ENCODE assay signal across 33 cellular contexts in the genomic region with DNA sequence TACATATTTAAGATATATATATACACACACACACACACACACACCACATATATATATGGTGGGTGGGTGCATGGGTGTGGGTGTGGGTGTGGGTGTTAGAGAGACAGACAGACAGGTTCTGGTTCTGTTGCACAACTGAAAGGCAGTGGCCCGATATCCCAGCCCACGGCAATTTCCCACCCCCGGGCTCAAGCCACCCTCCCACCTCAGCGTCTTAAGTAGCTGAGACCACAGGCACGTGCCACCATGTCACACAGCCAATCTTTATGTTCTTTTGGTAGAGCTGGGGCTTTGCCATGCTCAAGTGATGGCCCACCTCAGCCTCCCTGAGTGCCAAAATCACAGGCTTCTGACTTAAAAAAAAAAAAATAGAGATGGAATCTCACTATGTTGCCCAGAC.
DNase-seq lines count a peak whose midpoint lies in the region; ATAC-seq, FAIRE-seq and TF ChIP-seq lines count a peak whose summit lies in the region.
"Had no signal": no experiment of that assay in that cellular context is flagged by ENCODE, and none has a peak within 500 bp of the region (broad histone marks: within the 10 kb centered on the region; RNA-seq: fewer than 3 reads in every experiment).

No MANE protein-coding gene starts in this region.

- no peak overlapping the region for H3K27ac ChIP-seq in heart right ventricle
- no peak overlapping the region for H3K27ac ChIP-seq in kidney (ENCODE audit: low read depth in 2 of 2, low read length in 2 of 2)
- no peak overlapping the region for H3K27ac ChIP-seq in spleen
- H3K27ac ChIP-seq: 22Rv1; A549; BLaER1; BLaER1 treated with 17β-estradiol and CSF1 and Interleukin-3, amounts not matched to agents 10 nM and 100 nM; C4-2B had no signal

- no peak for FAIRE-seq in kidney (lab: Jason Lieb, UNC)
- FAIRE-seq: A204.1, A549, D721Med had no signal

- TF ChIP-seq CTCF in heart right ventricle (IDR thresholded peaks at IDR 0.05) (no peak), kidney (IDR thresholded peaks at IDR 0.05; ENCODE audit: borderline replicate concordance, extremely low read depth, insufficient read depth) (no peak), spleen (IDR thresholded peaks at IDR 0.05 in 8 of 11, conservative IDR thresholded peaks at IDR 0.05 in 3 of 11) (no peak)

- no peak for TF ChIP-seq POLR2A in spleen (IDR thresholded peaks at IDR 0.05)

- no peak overlapping the region for H3K9ac ChIP-seq in kidney (ENCODE audit: low read length in 2 of 2)
- H3K9ac ChIP-seq: BLaER1; BLaER1 treated with 17β-estradiol and CSF1 and Interleukin-3, amounts not matched to agents 10 nM and 100 nM had no signal

- peak; percentile 33 for DNase-seq in Right ventricle myocardium inferior (ENCODE audit: missing footprints)
- no peak for DNase-seq in heart right ventricle
- DNase-seq in kidney, result peak; percentile 39
- DNase-seq in spleen, result peak; percentile 42
- DNase-seq in UCSD-AML1 (lab: John Stamatoyannopoulos, UW; ENCODE audit: unreplicated experiment), result no peak
- DNase-seq in activated CD4-positive, alpha-beta T cell treated with anti-CD3 and anti-CD28 coated beads for 4 hours, result no peak
- DNase-seq: 8988T; ACHN; AML-193; BE2C; C1 segment of cervical spinal cord; Caco-2; Calu3; CD4-positive, alpha-beta memory T cell; CD4-positive, alpha-beta T cell; CD4-positive, CD25-positive, alpha-beta regulatory T cell; CD8-positive, alpha-beta memory T cell; CD8-positive, alpha-beta T cell; COR-L47; DMS 273 treated with DMSO at 0.1 percent for 48 hours; DMS153; DMS53; DMS79; DMS79 treated with DMSO at 0.1 percent for 48 hours; DND-41; EL had no signal

- H3K9me3 ChIP-seq in heart right ventricle (peaks cover 0 to 8% (median 0%) of the 10 kb centered on the region in 11 donors), kidney (ENCODE audit: control insufficient read depth in 1 of 2, low read length in 2 of 2) (no peaks in the 10 kb centered on the region), spleen (peaks cover 0 to 6% (median 2%) of the 10 kb centered on the region in 8 donors)
- H3K9me3 ChIP-seq: A549; BE2C; BLaER1; BLaER1 treated with 17β-estradiol and CSF1 and Interleukin-3, amounts not matched to agents 10 nM and 100 nM; Caco-2 had no signal

- H3K4me1 ChIP-seq in heart right ventricle, result no peaks in the 10 kb centered on the region
- H3K4me1 ChIP-seq in kidney (ENCODE audit: control insufficient read depth in 1 of 2, insufficient read depth in 1 of 2, low read depth in 1 of 2, low read length in 2 of 2), result no peaks in the 10 kb centered on the region
- no peaks in the 10 kb centered on the region for H3K4me1 ChIP-seq in spleen
- H3K4me1 ChIP-seq: A549; BE2C; BLaER1; BLaER1 treated with 17β-estradiol and CSF1 and Interleukin-3, amounts not matched to agents 10 nM and 100 nM had no signal

- intact Hi-C loops in Right ventricle myocardium inferior (cut with DNase I), result no loop called here
- intact Hi-C loops in heart right ventricle (cut with DNase I), result no loop called here
- intact Hi-C loops in kidney (cut with DNase I), result no loop called here
- intact Hi-C loops in spleen (cut with DNase I; ENCODE audit: low total_unique reads), result no loop called here

- H3K27me3 ChIP-seq in heart right ventricle (no peaks in the 10 kb centered on the region), spleen (replicated peaks in 1 of 7) (no peaks in the 10 kb centered on the region)
- H3K27me3 ChIP-seq: BE2C; BLaER1; BLaER1 treated with 17β-estradiol and CSF1 and Interleukin-3, amounts not matched to agents 10 nM and 100 nM had no signal

- 86 to 95% methylated on average over 5 of the region's 5 CpGs for WGBS in heart right ventricle, 2 donors
- 86 to 94% (median 88%) methylated on average over 5 of the region's 5 CpGs for WGBS in spleen, 5 donors

- ATAC-seq in Right ventricle myocardium inferior (no peak), heart right ventricle (no peak)
- ATAC-seq: A549; CD8-positive, alpha-beta T cell had no signal

- H3K36me3 ChIP-seq in heart right ventricle (no peaks in the 10 kb centered on the region), kidney (ENCODE audit: control insufficient read depth in 1 of 2, insufficient read depth in 2 of 2, low read length in 2 of 2) (no peaks in the 10 kb centered on the region), spleen (no peaks in the 10 kb centered on the region)
- H3K36me3 ChIP-seq: BE2C; BLaER1; BLaER1 treated with 17β-estradiol and CSF1 and Interleukin-3, amounts not matched to agents 10 nM and 100 nM had no signal

- H3K4me3 ChIP-seq in heart right ventricle (no peak overlapping the region), kidney (ENCODE audit: low read length in 2 of 2) (no peak overlapping the region), spleen (no peak overlapping the region)
- H3K4me3 ChIP-seq: A549; BLaER1; BLaER1 treated with 17β-estradiol and CSF1 and Interleukin-3, amounts not matched to agents 10 nM and 100 nM had no signal

Comparison
In these comparisons a context has a peak if more than half of its experiments do, and no peak if none do; other contexts are left out.
1. DNase-seq: peak in Right ventricle myocardium inferior (single experiment), kidney (single experiment) and spleen (single experiment); none in heart right ventricle (0 of 2), UCSD-AML1 (single experiment) and activated CD4-positive, alpha-beta T cell treated with anti-CD3 and anti-CD28 coated beads for 4 hours (0 of 2).